In the genomic region with DNA sequence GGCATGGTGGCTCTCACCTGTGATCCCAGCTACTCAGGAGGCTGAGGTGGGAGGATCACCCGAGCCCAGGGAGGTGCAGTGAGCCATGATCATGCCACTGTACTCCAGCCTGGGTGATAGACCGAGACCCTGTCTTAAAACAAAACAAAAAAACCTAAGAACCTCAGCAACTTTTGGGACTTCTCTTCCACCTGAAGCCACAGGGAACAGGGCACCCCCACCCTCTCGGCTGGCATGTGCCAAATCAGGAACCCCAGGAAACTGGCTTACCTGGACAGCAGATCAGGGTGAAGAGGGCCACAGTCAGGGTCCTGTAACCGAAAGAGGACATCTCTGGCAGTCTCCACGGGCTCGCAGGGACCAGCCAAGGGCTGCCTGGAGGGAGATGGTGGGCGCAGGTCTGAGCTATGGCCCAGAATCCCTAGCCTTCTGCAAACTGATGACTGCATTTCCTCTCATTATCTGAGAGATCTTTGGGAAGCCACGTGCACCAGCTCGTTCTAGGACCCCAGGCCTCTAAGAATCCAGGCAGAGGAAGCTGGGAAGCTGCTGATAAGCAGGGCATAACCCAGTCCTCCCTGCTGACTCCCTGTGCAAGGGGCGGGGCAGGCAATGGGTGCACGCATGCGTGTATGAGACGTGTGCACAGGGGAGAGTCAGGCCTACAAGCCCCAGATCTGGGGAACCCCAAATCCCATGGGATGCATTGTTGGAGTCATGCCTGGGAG, we compare ENCODE assay signal across 1 cellular context.
TF ChIP-seq lines count a peak whose summit lies in the region.

No MANE protein-coding gene starts in this region.

TF ChIP-seq in K562, 482 proteins besides CTCF, POLR2A, EP300 and RAD21 (continued from another document and continues in another):
- peak; percentile 55 to 76 for TF ChIP-seq E2F6 (IDR thresholded peaks at IDR 0.05; ENCODE audit: borderline replicate concordance in 1 of 2, extremely low read depth in 1 of 2, insufficient read depth in 1 of 2, insufficient read length in 1 of 2, low read depth in 1 of 2, low read length in 1 of 2, poor library complexity in 1 of 2, severe bottlenecking in 1 of 2)
- peak; percentile 86 to 89 for TF ChIP-seq NRF1 (conservative IDR thresholded peaks at IDR 0.05 in 1 of 2, IDR thresholded peaks at IDR 0.05 in 1 of 2)
- TF ChIP-seq DIDO1 (tag; IDR thresholded peaks at IDR 0.05; ENCODE audit: low read depth): no peak
- TF ChIP-seq C11orf30 (IDR thresholded peaks at IDR 0.05; ENCODE audit: low read depth): peak; percentile 25; the same call in 1 of the 2 replicates
- TF ChIP-seq CCAR2 (IDR thresholded peaks at IDR 0.05; ENCODE audit: low read depth, low read length): no peak
- TF ChIP-seq, protein P1, sequence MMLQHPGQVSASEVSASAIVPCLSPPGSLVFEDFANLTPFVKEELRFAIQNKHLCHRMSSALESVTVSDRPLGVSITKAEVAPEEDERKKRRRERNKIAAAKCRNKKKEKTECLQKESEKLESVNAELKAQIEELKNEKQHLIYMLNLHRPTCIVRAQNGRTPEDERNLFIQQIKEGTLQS (IDR thresholded peaks at IDR 0.05): peak; percentile 89
- TF ChIP-seq, protein P1 (CRISPR knock-in tag; conservative IDR thresholded peaks at IDR 0.05): no peak; the same call in 1 of the 2 replicates
- peak; percentile 57 for TF ChIP-seq PHF20 (IDR thresholded peaks at IDR 0.05; ENCODE audit: partially characterized antibody)
- 0 out of 2 replicates have a peak, but pooled peaks have one; percentile 20 for TF ChIP-seq MAFG (tag; conservative IDR thresholded peaks at IDR 0.05)
- TF ChIP-seq, protein P2, sequence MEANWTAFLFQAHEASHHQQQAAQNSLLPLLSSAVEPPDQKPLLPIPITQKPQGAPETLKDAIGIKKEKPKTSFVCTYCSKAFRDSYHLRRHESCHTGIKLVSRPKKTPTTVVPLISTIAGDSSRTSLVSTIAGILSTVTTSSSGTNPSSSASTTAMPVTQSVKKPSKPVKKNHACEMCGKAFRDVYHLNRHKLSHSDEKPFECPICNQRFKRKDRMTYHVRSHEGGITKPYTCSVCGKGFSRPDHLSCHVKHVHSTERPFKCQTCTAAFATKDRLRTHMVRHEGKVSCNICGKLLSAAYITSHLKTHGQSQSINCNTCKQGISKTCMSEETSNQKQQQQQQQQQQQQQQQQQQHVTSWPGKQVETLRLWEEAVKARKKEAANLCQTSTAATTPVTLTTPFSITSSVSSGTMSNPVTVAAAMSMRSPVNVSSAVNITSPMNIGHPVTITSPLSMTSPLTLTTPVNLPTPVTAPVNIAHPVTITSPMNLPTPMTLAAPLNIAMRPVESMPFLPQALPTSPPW (CRISPR knock-in tag; IDR thresholded peaks at IDR 0.05): peak; percentile 82
- TF ChIP-seq TOE1 (IDR thresholded peaks at IDR 0.05; ENCODE audit: borderline replicate concordance): peak; percentile 75; the same call in 1 of the 2 replicates
- TF ChIP-seq TOE1 (CRISPR knock-in tag; IDR thresholded peaks at IDR 0.05; ENCODE audit: borderline replicate concordance, low read depth): no peak
- TF ChIP-seq CBX2 (IDR thresholded peaks at IDR 0.05; ENCODE audit: insufficient read depth, low read length, poor library complexity, severe bottlenecking): no peak
- peak; percentile 100 for TF ChIP-seq GATA2 (CRISPR knock-in tag; IDR thresholded peaks at IDR 0.05)
- TF ChIP-seq RFX1 (IDR thresholded peaks at IDR 0.05): 0 out of 2 replicates have a peak, but pooled peaks have one; percentile 41
- TF ChIP-seq ATF7 (IDR thresholded peaks at IDR 0.05): peak; percentile 94
- no peak for TF ChIP-seq ATF1 (CRISPR knock-in tag; IDR thresholded peaks at IDR 0.05)
- TF ChIP-seq ATF1 (tag; IDR thresholded peaks at IDR 0.05): peak; percentile 57
- TF ChIP-seq RBM25 (IDR thresholded peaks at IDR 0.05; ENCODE audit: low read depth, low read length, severe bottlenecking): no peak
- no peak for TF ChIP-seq IRF9 (tag; IDR thresholded peaks at IDR 0.05)
- TF ChIP-seq SMARCC2 (IDR thresholded peaks at IDR 0.05; ENCODE audit: low read depth): peak; percentile 27; the same call in 1 of the 2 replicates
- TF ChIP-seq, protein P3, sequence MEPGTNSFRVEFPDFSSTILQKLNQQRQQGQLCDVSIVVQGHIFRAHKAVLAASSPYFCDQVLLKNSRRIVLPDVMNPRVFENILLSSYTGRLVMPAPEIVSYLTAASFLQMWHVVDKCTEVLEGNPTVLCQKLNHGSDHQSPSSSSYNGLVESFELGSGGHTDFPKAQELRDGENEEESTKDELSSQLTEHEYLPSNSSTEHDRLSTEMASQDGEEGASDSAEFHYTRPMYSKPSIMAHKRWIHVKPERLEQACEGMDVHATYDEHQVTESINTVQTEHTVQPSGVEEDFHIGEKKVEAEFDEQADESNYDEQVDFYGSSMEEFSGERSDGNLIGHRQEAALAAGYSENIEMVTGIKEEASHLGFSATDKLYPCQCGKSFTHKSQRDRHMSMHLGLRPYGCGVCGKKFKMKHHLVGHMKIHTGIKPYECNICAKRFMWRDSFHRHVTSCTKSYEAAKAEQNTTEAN (CRISPR knock-in tag; IDR thresholded peaks at IDR 0.05): no peak
- TF ChIP-seq KLF6 (CRISPR knock-in tag; IDR thresholded peaks at IDR 0.05; ENCODE audit: borderline replicate concordance): 0 out of 2 replicates have a peak, but pooled peaks have one; percentile 5
- TF ChIP-seq KLF10 (CRISPR knock-in tag; IDR thresholded peaks at IDR 0.05): no peak
- TF ChIP-seq PTRF (tag; IDR thresholded peaks at IDR 0.05): no peak
- no peak for TF ChIP-seq ZNF699 (CRISPR knock-in tag; IDR thresholded peaks at IDR 0.05; ENCODE audit: insufficient replicate concordance)
- TF ChIP-seq, protein P4, sequence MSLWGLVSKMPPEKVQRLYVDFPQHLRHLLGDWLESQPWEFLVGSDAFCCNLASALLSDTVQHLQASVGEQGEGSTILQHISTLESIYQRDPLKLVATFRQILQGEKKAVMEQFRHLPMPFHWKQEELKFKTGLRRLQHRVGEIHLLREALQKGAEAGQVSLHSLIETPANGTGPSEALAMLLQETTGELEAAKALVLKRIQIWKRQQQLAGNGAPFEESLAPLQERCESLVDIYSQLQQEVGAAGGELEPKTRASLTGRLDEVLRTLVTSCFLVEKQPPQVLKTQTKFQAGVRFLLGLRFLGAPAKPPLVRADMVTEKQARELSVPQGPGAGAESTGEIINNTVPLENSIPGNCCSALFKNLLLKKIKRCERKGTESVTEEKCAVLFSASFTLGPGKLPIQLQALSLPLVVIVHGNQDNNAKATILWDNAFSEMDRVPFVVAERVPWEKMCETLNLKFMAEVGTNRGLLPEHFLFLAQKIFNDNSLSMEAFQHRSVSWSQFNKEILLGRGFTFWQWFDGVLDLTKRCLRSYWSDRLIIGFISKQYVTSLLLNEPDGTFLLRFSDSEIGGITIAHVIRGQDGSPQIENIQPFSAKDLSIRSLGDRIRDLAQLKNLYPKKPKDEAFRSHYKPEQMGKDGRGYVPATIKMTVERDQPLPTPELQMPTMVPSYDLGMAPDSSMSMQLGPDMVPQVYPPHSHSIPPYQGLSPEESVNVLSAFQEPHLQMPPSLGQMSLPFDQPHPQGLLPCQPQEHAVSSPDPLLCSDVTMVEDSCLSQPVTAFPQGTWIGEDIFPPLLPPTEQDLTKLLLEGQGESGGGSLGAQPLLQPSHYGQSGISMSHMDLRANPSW (CRISPR knock-in tag; IDR thresholded peaks at IDR 0.05): peak; percentile 76; the same call in 1 of the 2 replicates
- no peak for TF ChIP-seq SAFB2 (IDR thresholded peaks at IDR 0.05; ENCODE audit: borderline replicate concordance, low read depth, low read length, severe bottlenecking)
- peak; percentile 24 for TF ChIP-seq PRDM10 (IDR thresholded peaks at IDR 0.05; ENCODE audit: partially characterized antibody)
- no peak for TF ChIP-seq HMG20A (CRISPR knock-in tag; conservative IDR thresholded peaks at IDR 0.05)
- TF ChIP-seq TRIM25 (IDR thresholded peaks at IDR 0.05; ENCODE audit: borderline replicate concordance): no peak
- TF ChIP-seq, protein P5, sequence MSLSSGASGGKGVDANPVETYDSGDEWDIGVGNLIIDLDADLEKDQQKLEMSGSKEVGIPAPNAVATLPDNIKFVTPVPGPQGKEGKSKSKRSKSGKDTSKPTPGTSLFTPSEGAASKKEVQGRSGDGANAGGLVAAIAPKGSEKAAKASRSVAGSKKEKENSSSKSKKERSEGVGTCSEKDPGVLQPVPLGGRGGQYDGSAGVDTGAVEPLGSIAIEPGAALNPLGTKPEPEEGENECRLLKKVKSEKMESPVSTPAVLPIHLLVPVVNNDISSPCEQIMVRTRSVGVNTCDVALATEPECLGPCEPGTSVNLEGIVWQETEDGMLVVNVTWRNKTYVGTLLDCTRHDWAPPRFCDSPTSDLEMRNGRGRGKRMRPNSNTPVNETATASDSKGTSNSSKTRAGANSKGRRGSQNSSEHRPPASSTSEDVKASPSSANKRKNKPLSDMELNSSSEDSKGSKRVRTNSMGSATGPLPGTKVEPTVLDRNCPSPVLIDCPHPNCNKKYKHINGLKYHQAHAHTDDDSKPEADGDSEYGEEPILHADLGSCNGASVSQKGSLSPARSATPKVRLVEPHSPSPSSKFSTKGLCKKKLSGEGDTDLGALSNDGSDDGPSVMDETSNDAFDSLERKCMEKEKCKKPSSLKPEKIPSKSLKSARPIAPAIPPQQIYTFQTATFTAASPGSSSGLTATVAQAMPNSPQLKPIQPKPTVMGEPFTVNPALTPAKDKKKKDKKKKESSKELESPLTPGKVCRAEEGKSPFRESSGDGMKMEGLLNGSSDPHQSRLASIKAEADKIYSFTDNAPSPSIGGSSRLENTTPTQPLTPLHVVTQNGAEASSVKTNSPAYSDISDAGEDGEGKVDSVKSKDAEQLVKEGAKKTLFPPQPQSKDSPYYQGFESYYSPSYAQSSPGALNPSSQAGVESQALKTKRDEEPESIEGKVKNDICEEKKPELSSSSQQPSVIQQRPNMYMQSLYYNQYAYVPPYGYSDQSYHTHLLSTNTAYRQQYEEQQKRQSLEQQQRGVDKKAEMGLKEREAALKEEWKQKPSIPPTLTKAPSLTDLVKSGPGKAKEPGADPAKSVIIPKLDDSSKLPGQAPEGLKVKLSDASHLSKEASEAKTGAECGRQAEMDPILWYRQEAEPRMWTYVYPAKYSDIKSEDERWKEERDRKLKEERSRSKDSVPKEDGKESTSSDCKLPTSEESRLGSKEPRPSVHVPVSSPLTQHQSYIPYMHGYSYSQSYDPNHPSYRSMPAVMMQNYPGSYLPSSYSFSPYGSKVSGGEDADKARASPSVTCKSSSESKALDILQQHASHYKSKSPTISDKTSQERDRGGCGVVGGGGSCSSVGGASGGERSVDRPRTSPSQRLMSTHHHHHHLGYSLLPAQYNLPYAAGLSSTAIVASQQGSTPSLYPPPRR (CRISPR knock-in tag; IDR thresholded peaks at IDR 0.05; ENCODE audit: borderline replicate concordance): no peak
- TF ChIP-seq ZNF445 (CRISPR knock-in tag; IDR thresholded peaks at IDR 0.05; ENCODE audit: low read depth): no peak
- peak; percentile 85 for TF ChIP-seq POLR2AphosphoS5 (IDR thresholded peaks at IDR 0.05; ENCODE audit: control insufficient read depth, insufficient read depth, low read depth, low read length)
- no peak for TF ChIP-seq NR2C2 (CRISPR knock-in tag; IDR thresholded peaks at IDR 0.05)
- peak; percentile 66 for TF ChIP-seq NR2C2 (tag; IDR thresholded peaks at IDR 0.05)
- TF ChIP-seq RBM22 (IDR thresholded peaks at IDR 0.05; ENCODE audit: low read depth, low read length, poor library complexity, severe bottlenecking): no peak
- TF ChIP-seq PURB (CRISPR knock-in tag; IDR thresholded peaks at IDR 0.05; ENCODE audit: low read depth): no peak
